Comparison of ENCODE assay signal across 8 cellular contexts in the genomic region with DNA sequence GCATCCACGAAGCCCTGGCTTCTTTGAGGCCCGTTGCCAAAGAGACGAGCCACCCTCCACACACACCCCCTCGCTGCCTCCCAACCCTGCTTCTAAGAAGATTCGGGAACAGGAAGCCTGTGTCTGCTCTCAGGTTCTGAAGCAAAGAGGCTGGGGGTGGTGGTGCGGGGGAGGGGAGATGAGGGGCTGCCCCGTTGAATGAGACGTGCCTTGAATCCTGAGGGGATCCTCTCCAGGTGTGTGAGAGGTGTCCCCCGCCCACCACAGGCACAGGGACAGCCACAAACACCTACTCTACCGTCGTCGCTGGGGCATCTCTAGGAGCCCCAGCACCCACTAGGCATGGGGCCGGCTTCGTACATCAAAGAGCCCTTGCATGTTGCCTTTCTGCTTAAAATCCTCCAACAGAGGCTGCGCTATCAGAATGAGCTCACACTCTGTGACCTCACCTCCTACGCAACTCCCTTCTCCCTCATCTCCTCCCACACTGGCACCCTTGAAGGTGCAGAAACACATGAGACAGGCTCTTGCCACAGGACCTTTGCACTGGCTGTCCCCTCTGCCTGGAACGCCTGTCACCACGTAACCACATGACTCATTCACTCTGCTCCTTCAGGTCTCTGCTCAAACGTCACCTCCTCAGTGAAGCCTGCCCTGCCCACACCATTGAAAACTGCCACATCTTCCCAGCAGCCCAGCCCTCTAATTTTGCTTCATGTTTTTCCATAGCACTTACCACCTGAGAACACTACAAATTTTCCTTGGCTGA.
DNase-seq lines count a peak whose midpoint lies in the region; ATAC-seq lines count a peak whose summit lies in the region.

No MANE protein-coding gene starts in this region.

- ATAC-seq in GM21423 (IDR thresholded peaks at IDR 0.05; ENCODE audit: unreplicated experiment) (peak; percentile 43), GM18519 (IDR thresholded peaks at IDR 0.05; ENCODE audit: low FRiP score, unreplicated experiment) (no peak)

- peak in 3 of 4 experiments; percentile 43 to 77 (median 59) for DNase-seq in activated CD4-positive, CD25-positive, alpha-beta regulatory T cell (lab: John Stamatoyannopoulos, UW)
- DNase-seq in caudate nucleus (lab: John Stamatoyannopoulos, UW) (peak in 44 of 61 donors; percentile 25 to 88 (median 60)), NCI-H510A (lab: John Stamatoyannopoulos, UW) (no peak), islet precursor cell (no peak), Kasumi-1 (lab: John Stamatoyannopoulos, UW) (no peak)
- peak; percentile 82 to 86 for DNase-seq in stimulated activated CD4-positive, alpha-beta T cell treated with anti-CD3 and anti-CD28 coated beads, Interleukin-2, amount 100 ng/mL, for 48 hours

- H3K27ac ChIP-seq in caudate nucleus (ENCODE audit: low read depth, low read length), result peak overlapping the region; percentile 88

Comparison
In these comparisons a context has a peak if more than half of its experiments do, and no peak if none do; other contexts are left out.
1. DNase-seq: peak in activated CD4-positive, CD25-positive, alpha-beta regulatory T cell (3 of 4), caudate nucleus (44 of 61) and stimulated activated CD4-positive, alpha-beta T cell treated with anti-CD3 and anti-CD28 coated beads, Interleukin-2, amount 100 ng/mL, for 48 hours (2 of 2); none in NCI-H510A (single experiment), islet precursor cell (single experiment) and Kasumi-1 (0 of 2).